ENCODE assay signal across 1 cellular context in the genomic region with DNA sequence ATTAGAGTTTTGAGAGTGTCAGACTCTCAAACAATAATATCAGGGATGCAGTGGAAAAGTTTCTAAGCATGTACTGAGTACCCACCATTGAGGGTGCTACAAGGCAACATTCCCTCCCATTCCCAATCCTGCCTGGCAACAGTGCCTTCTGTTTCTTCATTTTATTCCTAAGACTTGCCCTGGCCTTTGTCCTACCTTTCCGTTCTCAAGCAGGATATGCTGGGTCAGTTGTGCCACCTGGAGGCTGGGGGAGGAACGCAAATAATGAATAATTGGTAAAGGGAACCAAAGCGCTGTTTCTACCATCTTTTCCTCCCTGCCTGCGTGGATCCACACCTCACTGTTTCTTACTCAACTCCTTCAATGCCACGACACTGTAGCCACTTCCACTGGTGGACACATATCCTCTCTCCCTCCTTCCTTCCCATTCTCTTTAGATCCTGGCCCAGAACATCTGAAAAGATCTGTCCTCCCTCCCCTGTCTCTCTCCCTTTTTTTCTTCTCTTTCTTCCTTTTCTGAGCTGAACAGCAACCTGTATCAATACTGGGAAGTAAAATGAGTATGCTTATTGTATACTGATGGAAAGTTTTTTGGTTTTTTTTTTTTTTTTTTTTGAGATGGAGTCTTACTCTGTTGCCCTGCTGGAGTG.
TF ChIP-seq lines count a peak whose summit lies in the region.

No MANE protein-coding gene starts in this region.

TF ChIP-seq in GM12878, 131 proteins besides CTCF, POLR2A, EP300 and RAD21 (continued from another document):
- TF ChIP-seq, protein P1, sequence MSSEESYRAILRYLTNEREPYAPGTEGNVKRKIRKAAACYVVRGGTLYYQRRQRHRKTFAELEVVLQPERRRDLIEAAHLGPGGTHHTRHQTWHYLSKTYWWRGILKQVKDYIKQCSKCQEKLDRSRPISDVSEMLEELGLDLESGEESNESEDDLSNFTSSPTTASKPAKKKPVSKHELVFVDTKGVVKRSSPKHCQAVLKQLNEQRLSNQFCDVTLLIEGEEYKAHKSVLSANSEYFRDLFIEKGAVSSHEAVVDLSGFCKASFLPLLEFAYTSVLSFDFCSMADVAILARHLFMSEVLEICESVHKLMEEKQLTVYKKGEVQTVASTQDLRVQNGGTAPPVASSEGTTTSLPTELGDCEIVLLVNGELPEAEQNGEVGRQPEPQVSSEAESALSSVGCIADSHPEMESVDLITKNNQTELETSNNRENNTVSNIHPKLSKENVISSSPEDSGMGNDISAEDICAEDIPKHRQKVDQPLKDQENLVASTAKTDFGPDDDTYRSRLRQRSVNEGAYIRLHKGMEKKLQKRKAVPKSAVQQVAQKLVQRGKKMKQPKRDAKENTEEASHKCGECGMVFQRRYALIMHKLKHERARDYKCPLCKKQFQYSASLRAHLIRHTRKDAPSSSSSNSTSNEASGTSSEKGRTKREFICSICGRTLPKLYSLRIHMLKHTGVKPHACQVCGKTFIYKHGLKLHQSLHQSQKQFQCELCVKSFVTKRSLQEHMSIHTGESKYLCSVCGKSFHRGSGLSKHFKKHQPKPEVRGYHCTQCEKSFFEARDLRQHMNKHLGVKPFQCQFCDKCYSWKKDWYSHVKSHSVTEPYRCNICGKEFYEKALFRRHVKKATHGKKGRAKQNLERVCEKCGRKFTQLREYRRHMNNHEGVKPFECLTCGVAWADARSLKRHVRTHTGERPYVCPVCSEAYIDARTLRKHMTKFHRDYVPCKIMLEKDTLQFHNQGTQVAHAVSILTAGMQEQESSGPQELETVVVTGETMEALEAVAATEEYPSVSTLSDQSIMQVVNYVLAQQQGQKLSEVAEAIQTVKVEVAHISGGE (CRISPR knock-in tag; IDR thresholded peaks at IDR 0.05) = no peak
- no peak for TF ChIP-seq RB1 (IDR thresholded peaks at IDR 0.05; ENCODE audit: borderline replicate concordance)
- TF ChIP-seq WRNIP1 (IDR thresholded peaks at IDR 0.05; ENCODE audit: borderline replicate concordance, low read depth, low read length) = no peak
- no peak for TF ChIP-seq TCF12 (IDR thresholded peaks at IDR 0.05; ENCODE audit: low read depth, low read length)
- TF ChIP-seq RCOR1 (conservative IDR thresholded peaks at IDR 0.05; ENCODE audit: low read depth, low read length) = no peak
- no peak for TF ChIP-seq ZNF217 (IDR thresholded peaks at IDR 0.05)
- no peak for TF ChIP-seq SUPT20H (IDR thresholded peaks at IDR 0.05; ENCODE audit: borderline replicate concordance, control insufficient read depth, low read depth, low read length)
- no peak for TF ChIP-seq MEF2B (IDR thresholded peaks at IDR 0.05; ENCODE audit: partially characterized antibody, poor library complexity, severe bottlenecking)
- no peak for TF ChIP-seq ZNF687 (IDR thresholded peaks at IDR 0.05)
- TF ChIP-seq SREBF2 (IDR thresholded peaks at IDR 0.05; ENCODE audit: low read length) = no peak
- TF ChIP-seq ESRRA (IDR thresholded peaks at IDR 0.05; ENCODE audit: low read length) = no peak
- no peak for TF ChIP-seq SP1 (IDR thresholded peaks at IDR 0.05; ENCODE audit: low read depth, low read length)
- TF ChIP-seq HSF1 (IDR thresholded peaks at IDR 0.05; ENCODE audit: low read depth, low read length) = no peak
- TF ChIP-seq SIX5 (IDR thresholded peaks at IDR 0.05; ENCODE audit: low read depth, low read length, severe bottlenecking) = no peak
- no peak for TF ChIP-seq ZBED1 (IDR thresholded peaks at IDR 0.05; ENCODE audit: borderline replicate concordance)
- TF ChIP-seq, protein P2, sequence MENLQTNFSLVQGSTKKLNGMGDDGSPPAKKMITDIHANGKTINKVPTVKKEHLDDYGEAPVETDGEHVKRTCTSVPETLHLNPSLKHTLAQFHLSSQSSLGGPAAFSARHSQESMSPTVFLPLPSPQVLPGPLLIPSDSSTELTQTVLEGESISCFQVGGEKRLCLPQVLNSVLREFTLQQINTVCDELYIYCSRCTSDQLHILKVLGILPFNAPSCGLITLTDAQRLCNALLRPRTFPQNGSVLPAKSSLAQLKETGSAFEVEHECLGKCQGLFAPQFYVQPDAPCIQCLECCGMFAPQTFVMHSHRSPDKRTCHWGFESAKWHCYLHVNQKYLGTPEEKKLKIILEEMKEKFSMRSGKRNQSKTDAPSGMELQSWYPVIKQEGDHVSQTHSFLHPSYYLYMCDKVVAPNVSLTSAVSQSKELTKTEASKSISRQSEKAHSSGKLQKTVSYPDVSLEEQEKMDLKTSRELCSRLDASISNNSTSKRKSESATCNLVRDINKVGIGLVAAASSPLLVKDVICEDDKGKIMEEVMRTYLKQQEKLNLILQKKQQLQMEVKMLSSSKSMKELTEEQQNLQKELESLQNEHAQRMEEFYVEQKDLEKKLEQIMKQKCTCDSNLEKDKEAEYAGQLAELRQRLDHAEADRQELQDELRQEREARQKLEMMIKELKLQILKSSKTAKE (IDR thresholded peaks at IDR 0.05; ENCODE audit: low read depth, poor library complexity, severe bottlenecking) = peak; percentile 30
- TF ChIP-seq BCL11A (IDR thresholded peaks at IDR 0.05; ENCODE audit: low read depth, low read length) = no peak
- no peak for TF ChIP-seq FOXM1 (IDR thresholded peaks at IDR 0.05; ENCODE audit: low read depth, low read length)
- no peak for TF ChIP-seq TAF1 (IDR thresholded peaks at IDR 0.05; ENCODE audit: borderline replicate concordance, low read depth, low read length)
- no peak for TF ChIP-seq NFIC (IDR thresholded peaks at IDR 0.05; ENCODE audit: low read depth, low read length)
- TF ChIP-seq STAT1 (conservative IDR thresholded peaks at IDR 0.05) = no peak
- TF ChIP-seq CBX3 (IDR thresholded peaks at IDR 0.05; ENCODE audit: borderline replicate concordance, low read depth) = no peak
- no peak for TF ChIP-seq PAX8 (IDR thresholded peaks at IDR 0.05)
TF ChIP-seq in GM12878: peak in this region for 12.
